In genomic region chr2:65479528-65479927, GRCh38 we compare ENCODE assay signal across 12 cellular contexts.
"Had no signal": no experiment of that assay in that cellular context is flagged by ENCODE, and none has a peak within 500 bp of the region (broad histone marks: within the 10 kb centered on the region; RNA-seq: fewer than 3 reads in every experiment).

No MANE protein-coding gene starts in this region.

- H3K9me3 ChIP-seq: thoracic aorta had no signal

- H3K36me3 ChIP-seq: sigmoid colon, spleen, thoracic aorta had no signal

- H3K27me3 ChIP-seq: sigmoid colon had no signal

- H3K27ac ChIP-seq: psoas muscle, sigmoid colon, spleen, thoracic aorta had no signal

- H3K4me3 ChIP-seq: psoas muscle, sigmoid colon, spleen, thoracic aorta had no signal

- ATAC-seq: psoas muscle had no signal

- H3K4me1 ChIP-seq: psoas muscle, sigmoid colon had no signal

- DNase-seq: activated CD4-positive, CD25-positive, alpha-beta regulatory T cell treated with anti-CD3 and anti-CD28 coated beads, Interleukin-2, amount 50 U/mL, for 72 hours; activated naive CD8-positive, alpha-beta T cell treated with anti-CD3 and anti-CD28 coated beads for 36 hours; anterior cingulate cortex; cerebellar nuclear complex; effector CD8-positive, alpha-beta T cell; foreskin fibroblast; mesendoderm; psoas muscle; sigmoid colon; spleen; stimulated activated CD4-positive, alpha-beta T cell treated with anti-CD3 and anti-CD28 coated beads, Interleukin-1b, Interleukin-23, amount 100 ng/mL, for 48 hours had no signal
